10 cellular contexts compared by ENCODE assay signal in the genomic region with DNA sequence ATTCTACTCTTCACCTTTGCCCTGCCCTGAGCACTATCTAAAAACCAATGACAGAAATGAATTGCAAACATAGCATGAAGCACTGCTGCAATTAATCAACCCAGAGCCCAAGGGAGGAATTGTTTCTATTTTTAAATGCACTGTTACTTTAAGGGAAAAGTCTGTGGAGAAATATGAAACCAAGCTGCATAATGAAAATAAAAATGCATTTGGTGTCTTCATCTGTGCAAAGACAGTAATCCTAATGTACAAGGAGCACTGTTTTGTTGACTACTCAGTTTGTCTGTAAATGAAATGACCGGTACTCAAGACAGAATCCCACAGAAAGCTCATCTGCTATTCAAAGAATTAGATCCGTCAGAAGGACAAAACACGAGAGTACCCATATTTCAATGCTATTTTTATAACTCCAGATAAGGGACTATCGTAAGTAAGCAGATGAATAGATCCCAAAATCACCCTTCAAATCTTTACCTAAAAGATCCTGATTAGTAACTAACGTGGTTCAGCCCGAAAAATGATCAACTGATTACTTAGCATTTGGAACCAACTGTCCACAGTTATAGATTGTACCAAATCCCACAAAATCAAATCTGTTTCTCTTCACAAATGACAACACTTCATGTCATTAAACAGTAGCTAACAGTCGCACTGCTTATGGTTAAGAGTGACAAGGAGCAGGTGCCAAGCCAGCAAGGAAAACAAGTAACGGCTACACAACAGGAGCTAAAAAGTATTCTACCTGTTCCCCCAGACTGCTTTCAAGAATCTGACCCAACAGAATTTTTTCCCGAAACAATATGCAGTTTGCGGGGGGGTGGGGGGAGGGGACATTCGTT. TPM values are rescaled to one million over a fixed set of nuclear protein-coding genes. Genes with fewer than 3 reads are reported as not detected.
DNase-seq lines count a peak whose midpoint lies in the region; ATAC-seq and TF ChIP-seq lines count a peak whose summit lies in the region.
"Had no signal": no experiment of that assay in that cellular context is flagged by ENCODE, and none has a peak within 500 bp of the region (broad histone marks: within the 10 kb centered on the region; RNA-seq: fewer than 3 reads in every experiment).

No MANE protein-coding gene starts in this region.

- peaks cover 2% of the 10 kb centered on the region for H3K9me3 Mint-ChIP-seq in neural progenitor cell
- H3K9me3 Mint-ChIP-seq: activated naive CD4-positive, alpha-beta T cell treated with anti-CD3 and anti-CD28 coated beads, Interleukin-2, amount 50 U/mL, for 24 hours had no signal

- H3K9ac ChIP-seq in PC-3 (ENCODE audit: low read length): peak overlapping the region; percentile 16
- no peak overlapping the region for H3K9ac ChIP-seq in neural progenitor cell

- H3K27ac ChIP-seq in ACC112 (ENCODE audit: low read depth, low read length): peak overlapping the region; percentile 11; the same call in 1 of the 2 replicates
- H3K27ac ChIP-seq in PC-3 (ENCODE audit: low read length): no peak overlapping the region
- H3K27ac ChIP-seq in neural progenitor cell: no peak overlapping the region

- DNase-seq in PC-3 (peak; percentile 36), epithelial cell of esophagus (ENCODE audit: low read depth) (no peak), neural progenitor cell (ENCODE audit: low spot score) (no peak), left lobe of liver (ENCODE audit: low spot score) (no peak), NCI-H2196 (lab: John Stamatoyannopoulos, UW; ENCODE audit: unreplicated experiment) (no peak)
- DNase-seq: NCI-H1436 treated with DMSO at 0.1 percent for 48 hours had no signal

- POLR2A ChIA-PET in PC-3 (lab: Charles Lee; ENCODE audit: unreplicated experiment): interaction anchor here (0.5 to 0.7 kb wide), 2 partner anchors 34 to 119 kb away, joined by 4 to 9 read pairs; no protein-coding TSS in a partner anchor

- H3K9me3 ChIP-seq in PC-3 (ENCODE audit: low read length) (no peaks in the 10 kb centered on the region), neural progenitor cell (ENCODE audit: low read depth) (no peaks in the 10 kb centered on the region)

- intact Hi-C loops in PC-3 (cut with micrococcal nuclease): loop anchor here (2.0 to 5.0 kb wide), 3 partner anchors 120 to 168 kb away; no protein-coding TSS in a partner anchor

- H3K27ac Mint-ChIP-seq in neural progenitor cell: no peak overlapping the region
- H3K27ac Mint-ChIP-seq: activated naive CD4-positive, alpha-beta T cell treated with anti-CD3 and anti-CD28 coated beads, Interleukin-2, amount 50 U/mL, for 24 hours had no signal

- H3K4me2 ChIP-seq in PC-3 (ENCODE audit: low read length) (peak overlapping the region; percentile 91), neural progenitor cell (no peak overlapping the region)

- ATAC-seq in PC-3 (no peak), GM19324 (IDR thresholded peaks at IDR 0.05; ENCODE audit: low FRiP score, unreplicated experiment) (no peak), left lobe of liver (no peak), GM21723 (IDR thresholded peaks at IDR 0.05; ENCODE audit: unreplicated experiment) (no peak)

- H2AFZ ChIP-seq in ACC112 (ENCODE audit: low read length, unreplicated experiment) (peak overlapping the region; percentile 63), PC-3 (ENCODE audit: low read length) (peak overlapping the region; percentile 51; the same call in 1 of the 2 replicates), neural progenitor cell (replicated peaks) (no peak overlapping the region)

- no peak for TF ChIP-seq CTCF in PC-3 (conservative IDR thresholded peaks at IDR 0.05; ENCODE audit: low read depth, low read length)
- TF ChIP-seq CTCF in epithelial cell of esophagus (IDR thresholded peaks at IDR 0.05; ENCODE audit: insufficient read depth, low read depth, low read length, missing control alignments): no peak
- no peak for TF ChIP-seq CTCF in neural progenitor cell (IDR thresholded peaks at IDR 0.05)

- H3K4me3 ChIP-seq in ACC112 (ENCODE audit: low read depth, low read length) (peak overlapping the region; percentile 83), PC-3 (ENCODE audit: low read length) (peak overlapping the region; percentile 86), epithelial cell of esophagus (ENCODE audit: low read length) (peak overlapping the region; percentile 85), neural progenitor cell (no peak overlapping the region)

- no peaks in the 10 kb centered on the region for H3K9me2 ChIP-seq in PC-3 (replicated peaks; ENCODE audit: low read length)

- H4K20me1 ChIP-seq in PC-3 (ENCODE audit: low read length) (peaks cover 14% of the 10 kb centered on the region; the same call in 1 of the 2 replicates), neural progenitor cell (ENCODE audit: low read depth) (peaks cover 26% of the 10 kb centered on the region)

- H3K4me1 Mint-ChIP-seq in neural progenitor cell: peaks cover 31% of the 10 kb centered on the region

- H3K79me2 ChIP-seq in ACC112 (ENCODE audit: control insufficient read depth, insufficient read depth, low read length, unreplicated experiment): peaks cover 44% of the 10 kb centered on the region
- H3K79me2 ChIP-seq in PC-3 (ENCODE audit: low read length): peaks cover 52% of the 10 kb centered on the region
- H3K79me2 ChIP-seq in neural progenitor cell (ENCODE audit: low read depth): peaks cover 57% of the 10 kb centered on the region

- peaks cover 5% of the 10 kb centered on the region for H3K27me3 Mint-ChIP-seq in neural progenitor cell (ENCODE audit: insufficient read depth, low read depth)

- peak overlapping the region; percentile 78 for H3K4me3 Mint-ChIP-seq in neural progenitor cell
- H3K4me3 Mint-ChIP-seq: activated naive CD4-positive, alpha-beta T cell treated with anti-CD3 and anti-CD28 coated beads, Interleukin-2, amount 50 U/mL, for 24 hours had no signal

- no peaks in the 10 kb centered on the region for H3K36me3 ChIP-seq in ACC112 (ENCODE audit: insufficient read depth, low read length)
- H3K36me3 ChIP-seq in PC-3 (ENCODE audit: low read depth, low read length): no peaks in the 10 kb centered on the region
- H3K36me3 ChIP-seq in neural progenitor cell: no peaks in the 10 kb centered on the region

- H3F3A ChIP-seq in PC-3 (ENCODE audit: low read length, unreplicated experiment): no peaks in the 10 kb centered on the region
- peaks cover 13% of the 10 kb centered on the region for H3F3A ChIP-seq in neural progenitor cell (ENCODE audit: low read depth)

- H3K27me3 ChIP-seq in ACC112 (ENCODE audit: insufficient read depth, low read length) (no peaks in the 10 kb centered on the region), PC-3 (ENCODE audit: low read length) (no peaks in the 10 kb centered on the region), neural progenitor cell (peaks cover 6% of the 10 kb centered on the region)

- peaks cover 37% of the 10 kb centered on the region for H3K4me1 ChIP-seq in ACC112 (ENCODE audit: control insufficient read depth, insufficient read depth, low read length, unreplicated experiment)
- H3K4me1 ChIP-seq in PC-3 (ENCODE audit: insufficient read depth, low read length): peaks cover 49% of the 10 kb centered on the region
- H3K4me1 ChIP-seq in neural progenitor cell: peaks cover 14% of the 10 kb centered on the region

- CTCF ChIA-PET in PC-3 (lab: Charles Lee): no interaction called here

- no TSS peak for BruUV-seq in PC-3 (replicated peaks; lab: Mats Ljungman, UMichigan)

- peaks cover 11% of the 10 kb centered on the region for H3K36me3 Mint-ChIP-seq in neural progenitor cell
- H3K36me3 Mint-ChIP-seq: activated naive CD4-positive, alpha-beta T cell treated with anti-CD3 and anti-CD28 coated beads, Interleukin-2, amount 50 U/mL, for 24 hours had no signal

RNA-seq across cellular contexts. Expression of a gene that starts 2.4 kb away (rescaled TPM):
- total RNA-seq in PC-3 (2014; rRNA removed): 21.3 and 27.1 TPM in 2 replicates
- 26.0 and 29.0 TPM in 2 replicates for total RNA-seq in neural progenitor cell (ENCODE audit: low replicate concordance)
- total RNA-seq in left lobe of liver: 16.7 TPM
